Comparison of ENCODE assay signal across 2 cellular contexts in the genomic region with DNA sequence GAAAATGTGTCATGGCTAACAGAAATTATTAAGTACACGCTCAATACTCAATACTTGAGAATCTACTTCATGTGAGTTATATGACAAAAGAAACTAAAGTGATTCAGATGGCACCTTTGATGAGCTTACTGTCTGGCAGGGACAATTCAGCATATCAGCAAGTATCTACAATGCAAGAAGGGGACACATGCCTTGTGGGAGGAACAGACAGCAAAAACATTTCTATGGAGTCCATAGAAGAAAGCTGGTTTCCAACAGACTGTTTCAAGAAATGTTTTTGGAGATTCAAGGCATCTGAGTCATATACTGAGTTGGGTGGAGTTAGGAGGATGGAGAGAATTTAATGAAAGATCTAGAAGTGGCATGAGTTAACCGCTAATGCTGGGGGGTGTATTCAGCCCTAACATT.
TF ChIP-seq lines count a peak whose summit lies in the region.

No MANE protein-coding gene starts in this region.

TF ChIP-seq in IMR-90, 13 proteins besides CTCF, POLR2A, EP300 and RAD21:
- TF ChIP-seq RFX5 (IDR thresholded peaks at IDR 0.05; ENCODE audit: low read depth, low read length) (no peak), BHLHE40 (IDR thresholded peaks at IDR 0.05; ENCODE audit: low read depth, low read length) (no peak), CHD1 (IDR thresholded peaks at IDR 0.05; ENCODE audit: low read depth, low read length) (no peak), MAFK (IDR thresholded peaks at IDR 0.05; ENCODE audit: low read depth, low read length) (no peak), MXI1 (IDR thresholded peaks at IDR 0.05; ENCODE audit: borderline replicate concordance, low read depth, low read length) (no peak), NFE2L2 (IDR thresholded peaks at IDR 0.05; ENCODE audit: low read depth, low read length) (no peak), CEBPB (IDR thresholded peaks at IDR 0.05; ENCODE audit: low read depth, low read length) (no peak), RCOR1 (IDR thresholded peaks at IDR 0.05; ENCODE audit: insufficient replicate concordance, low read length) (no peak), SMC3 (IDR thresholded peaks at IDR 0.05; ENCODE audit: low read depth, low read length) (no peak)
- TF ChIP-seq, protein P1, sequence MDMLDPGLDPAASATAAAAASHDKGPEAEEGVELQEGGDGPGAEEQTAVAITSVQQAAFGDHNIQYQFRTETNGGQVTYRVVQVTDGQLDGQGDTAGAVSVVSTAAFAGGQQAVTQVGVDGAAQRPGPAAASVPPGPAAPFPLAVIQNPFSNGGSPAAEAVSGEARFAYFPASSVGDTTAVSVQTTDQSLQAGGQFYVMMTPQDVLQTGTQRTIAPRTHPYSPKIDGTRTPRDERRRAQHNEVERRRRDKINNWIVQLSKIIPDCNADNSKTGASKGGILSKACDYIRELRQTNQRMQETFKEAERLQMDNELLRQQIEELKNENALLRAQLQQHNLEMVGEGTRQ (IDR thresholded peaks at IDR 0.05; ENCODE audit: low read depth, low read length) = no peak
- TF ChIP-seq, protein P2, sequence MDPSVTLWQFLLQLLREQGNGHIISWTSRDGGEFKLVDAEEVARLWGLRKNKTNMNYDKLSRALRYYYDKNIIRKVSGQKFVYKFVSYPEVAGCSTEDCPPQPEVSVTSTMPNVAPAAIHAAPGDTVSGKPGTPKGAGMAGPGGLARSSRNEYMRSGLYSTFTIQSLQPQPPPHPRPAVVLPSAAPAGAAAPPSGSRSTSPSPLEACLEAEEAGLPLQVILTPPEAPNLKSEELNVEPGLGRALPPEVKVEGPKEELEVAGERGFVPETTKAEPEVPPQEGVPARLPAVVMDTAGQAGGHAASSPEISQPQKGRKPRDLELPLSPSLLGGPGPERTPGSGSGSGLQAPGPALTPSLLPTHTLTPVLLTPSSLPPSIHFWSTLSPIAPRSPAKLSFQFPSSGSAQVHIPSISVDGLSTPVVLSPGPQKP (IDR thresholded peaks at IDR 0.05; ENCODE audit: borderline replicate concordance, low read depth, low read length) = no peak

TF ChIP-seq in endothelial cell of umbilical vein, 7 proteins besides CTCF, POLR2A, EP300 and RAD21:
- no peak for TF ChIP-seq EZH2 (IDR thresholded peaks at IDR 0.05; ENCODE audit: borderline replicate concordance, low read depth, low read length, severe bottlenecking)
- no peak for TF ChIP-seq POLR2AphosphoS5 (IDR thresholded peaks at IDR 0.05; ENCODE audit: insufficient read depth, low read depth, low read length)
- TF ChIP-seq GATA2 (IDR thresholded peaks at IDR 0.05; ENCODE audit: insufficient read depth, insufficient read length, low read depth, low read length) = no peak
- no peak for TF ChIP-seq FOS (IDR thresholded peaks at IDR 0.05; ENCODE audit: borderline replicate concordance, insufficient read depth, low read length)
- no peak for TF ChIP-seq JUN (IDR thresholded peaks at IDR 0.05; ENCODE audit: borderline replicate concordance, insufficient read depth, insufficient read length, low read depth)
- TF ChIP-seq MYC (IDR thresholded peaks at IDR 0.05; ENCODE audit: low read depth, low read length) = no peak
